In genomic region chr20:44133424-44133823, GRCh38 we compare ENCODE assay signal across 1 cellular context.
TF ChIP-seq lines count a peak whose summit lies in the region.

No MANE protein-coding gene starts in this region.

TF ChIP-seq in HepG2, 621 proteins besides CTCF, POLR2A, EP300 and RAD21:
- TF ChIP-seq ZFP36 (IDR thresholded peaks at IDR 0.05; ENCODE audit: borderline replicate concordance, low read depth, low read length, partially characterized antibody) (no peak), ELF4 (CRISPR knock-in tag; IDR thresholded peaks at IDR 0.05; ENCODE audit: borderline replicate concordance) (no peak), MTA3 (CRISPR knock-in tag; IDR thresholded peaks at IDR 0.05) (no peak), HMG20B (CRISPR knock-in tag; conservative IDR thresholded peaks at IDR 0.05) (no peak), RBFOX2 (IDR thresholded peaks at IDR 0.05; ENCODE audit: low read depth, low read length) (no peak), ZIK1 (CRISPR knock-in tag; IDR thresholded peaks at IDR 0.05; ENCODE audit: borderline replicate concordance, low read depth) (no peak), MAZ (IDR thresholded peaks at IDR 0.05; ENCODE audit: borderline replicate concordance, low read depth, low read length) (no peak), MAZ (CRISPR knock-in tag; IDR thresholded peaks at IDR 0.05; ENCODE audit: low read depth) (no peak), ZNF451 (CRISPR knock-in tag; IDR thresholded peaks at IDR 0.05) (no peak), ZSCAN30 (CRISPR knock-in tag; IDR thresholded peaks at IDR 0.05) (no peak), TBX3 (IDR thresholded peaks at IDR 0.05; ENCODE audit: borderline replicate concordance) (no peak), PHF20 (CRISPR knock-in tag; IDR thresholded peaks at IDR 0.05) (no peak), ZBTB44 (CRISPR knock-in tag; IDR thresholded peaks at IDR 0.05) (no peak), TEF (CRISPR knock-in tag; IDR thresholded peaks at IDR 0.05) (no peak), RARA (CRISPR knock-in tag; IDR thresholded peaks at IDR 0.05) (no peak), ZNF136 (CRISPR knock-in tag; IDR thresholded peaks at IDR 0.05; ENCODE audit: low read depth) (no peak), ZNF547 (CRISPR knock-in tag; IDR thresholded peaks at IDR 0.05) (no peak), CCAR2 (optimal IDR thresholded peaks at IDR 0.05; ENCODE audit: low read depth, low read length) (no peak)
